In genomic region chr10:16183989-16184643, GRCh38 we compare ENCODE assay signal across 1 cellular context.
TF ChIP-seq lines count a peak whose summit lies in the region.

No MANE protein-coding gene starts in this region.

TF ChIP-seq in H1, 55 proteins besides CTCF, POLR2A, EP300 and RAD21 (continued from another document):
- TF ChIP-seq BACH1 (IDR thresholded peaks at IDR 0.05; ENCODE audit: low read length) (no peak), SIX5 (IDR thresholded peaks at IDR 0.05; ENCODE audit: low read depth, low read length) (no peak), KDM4A (IDR thresholded peaks at IDR 0.05; ENCODE audit: low read depth, low read length, severe bottlenecking) (no peak), CREB1 (IDR thresholded peaks at IDR 0.05) (no peak), TBP (IDR thresholded peaks at IDR 0.05; ENCODE audit: low read depth, low read length) (no peak)
